In genomic region chr12:15423629-15424028, GRCh38 we compare ENCODE assay signal across 21 cellular contexts.
DNase-seq lines count a peak whose midpoint lies in the region; ATAC-seq, FAIRE-seq and TF ChIP-seq lines count a peak whose summit lies in the region.
"Had no signal": no experiment of that assay in that cellular context is flagged by ENCODE, and none has a peak within 500 bp of the region (broad histone marks: within the 10 kb centered on the region; RNA-seq: fewer than 3 reads in every experiment).

No MANE protein-coding gene starts in this region.

- no peak overlapping the region for H4K5ac ChIP-seq in mesendoderm (ENCODE audit: low read length)

- no peak overlapping the region for H4K8ac ChIP-seq in mesendoderm (ENCODE audit: low read depth, low read length)

- no peak for ATAC-seq in GM19455 (IDR thresholded peaks at IDR 0.05; ENCODE audit: unreplicated experiment)
- ATAC-seq in GM19351 (IDR thresholded peaks at IDR 0.05; ENCODE audit: unreplicated experiment): no peak
- ATAC-seq: GM12878 had no signal

- no peak for FAIRE-seq in bronchial epithelial cell (lab: Jason Lieb, UNC)
- FAIRE-seq: GM12878, islet of Langerhans had no signal

- no peak overlapping the region for H3K4me3 ChIP-seq in bronchial epithelial cell (ENCODE audit: low read depth, low read length)
- no peak overlapping the region for H3K4me3 ChIP-seq in mesendoderm (ENCODE audit: low read length)
- H3K4me3 ChIP-seq: GM12878, right atrium auricular region, SJSA1, thoracic aorta had no signal

- no peak overlapping the region for H3K9ac ChIP-seq in mesendoderm (ENCODE audit: low read length)

- no peak overlapping the region for H3K4me2 ChIP-seq in mesendoderm (ENCODE audit: low read length)

- H3K36me3 ChIP-seq in bronchial epithelial cell (ENCODE audit: control insufficient read depth, insufficient read depth, low read length): no peaks in the 10 kb centered on the region
- H3K36me3 ChIP-seq in mesendoderm (ENCODE audit: control insufficient read depth, insufficient read depth, low read length): no peaks in the 10 kb centered on the region
- H3K36me3 ChIP-seq: right atrium auricular region, SJSA1, thoracic aorta had no signal

- DNase-seq in GM04504 (ENCODE audit: low read depth) (peak; percentile 24), NCI-H2227 (lab: John Stamatoyannopoulos, UW; ENCODE audit: unreplicated experiment) (peak; percentile 25), bronchial epithelial cell (ENCODE audit: low read depth) (peak; percentile 72), mesendoderm (peak; percentile 76), foreskin melanocyte (no peak), UCSD-AML1 (lab: John Stamatoyannopoulos, UW; ENCODE audit: unreplicated experiment) (no peak)
- DNase-seq: activated CD4-positive, alpha-beta T cell treated with anti-CD3 and anti-CD28 coated beads, Interleukin-2, amount 50 U/mL, for 4 hours; activated naive CD8-positive, alpha-beta T cell treated with anti-CD3 and anti-CD28 coated beads, Interleukin-2, amount 10 ng/mL, durations not matched to agents 7 days and 5 days; activated T-cell treated with anti-CD3 and anti-CD28 coated beads, Interleukin-2, amount 50 U/mL, for 24 hours; H7; head of caudate nucleus; NCI-H2171; stimulated activated CD4-positive, alpha-beta T cell treated with anti-CD3 and anti-CD28 coated beads, Interleukin-4, amount 100 ng/mL, for 1 hour had no signal

- no peak overlapping the region for H3K23ac ChIP-seq in mesendoderm (ENCODE audit: low read length)

- H3K27me3 ChIP-seq in bronchial epithelial cell (ENCODE audit: control insufficient read depth, insufficient read depth, low read length) (no peaks in the 10 kb centered on the region), mesendoderm (ENCODE audit: insufficient read depth, low read length, poor library complexity) (no peaks in the 10 kb centered on the region)
- H3K27me3 ChIP-seq: right atrium auricular region, SJSA1 had no signal

- H3K79me2 ChIP-seq in mesendoderm (ENCODE audit: control insufficient read depth, insufficient read depth, low read length): no peaks in the 10 kb centered on the region

- no peak overlapping the region for H2BK120ac ChIP-seq in mesendoderm (ENCODE audit: low read depth, low read length)

- H3K4ac ChIP-seq in mesendoderm (ENCODE audit: low read depth, low read length): no peak overlapping the region

- H2BK5ac ChIP-seq in mesendoderm (ENCODE audit: low read length): no peak overlapping the region

- no peak overlapping the region for H2AK5ac ChIP-seq in mesendoderm (ENCODE audit: low read length)

- H3K56ac ChIP-seq in mesendoderm (ENCODE audit: low read length): no peak overlapping the region

- H3K27ac ChIP-seq in mesendoderm (ENCODE audit: low read depth, low read length): no peak overlapping the region
- H3K27ac ChIP-seq: C4-2B, right atrium auricular region, SJSA1, thoracic aorta had no signal

- TF ChIP-seq CTCF in bronchial epithelial cell (IDR thresholded peaks at IDR 0.05; ENCODE audit: insufficient read depth, low read length, severe bottlenecking): no peak

- H3K4me1 ChIP-seq in mesendoderm (ENCODE audit: control insufficient read depth, low read depth, low read length): no peaks in the 10 kb centered on the region
- H3K4me1 ChIP-seq: right atrium auricular region, SJSA1 had no signal

- H2BK15ac ChIP-seq in mesendoderm (replicated peaks; ENCODE audit: low read depth): no peak overlapping the region

- no peak overlapping the region for H3K18ac ChIP-seq in mesendoderm (ENCODE audit: low read length)

- no CpG with 5 or more reads among the region's 2 CpGs for WGBS in mesendoderm (ENCODE audit: extremely low coverage, insufficient coverage, low lambda C conversion rate)

- no peaks in the 10 kb centered on the region for H3K79me1 ChIP-seq in mesendoderm (ENCODE audit: low read length)

Comparison
In these comparisons a context has a peak if more than half of its experiments do, and no peak if none do; other contexts are left out.
1. DNase-seq: peak in GM04504 (single experiment), NCI-H2227 (single experiment), bronchial epithelial cell (single experiment) and mesendoderm (single experiment); none in foreskin melanocyte (single experiment) and UCSD-AML1 (single experiment).